Comparison of ENCODE assay signal across 8 cellular contexts in the genomic region with DNA sequence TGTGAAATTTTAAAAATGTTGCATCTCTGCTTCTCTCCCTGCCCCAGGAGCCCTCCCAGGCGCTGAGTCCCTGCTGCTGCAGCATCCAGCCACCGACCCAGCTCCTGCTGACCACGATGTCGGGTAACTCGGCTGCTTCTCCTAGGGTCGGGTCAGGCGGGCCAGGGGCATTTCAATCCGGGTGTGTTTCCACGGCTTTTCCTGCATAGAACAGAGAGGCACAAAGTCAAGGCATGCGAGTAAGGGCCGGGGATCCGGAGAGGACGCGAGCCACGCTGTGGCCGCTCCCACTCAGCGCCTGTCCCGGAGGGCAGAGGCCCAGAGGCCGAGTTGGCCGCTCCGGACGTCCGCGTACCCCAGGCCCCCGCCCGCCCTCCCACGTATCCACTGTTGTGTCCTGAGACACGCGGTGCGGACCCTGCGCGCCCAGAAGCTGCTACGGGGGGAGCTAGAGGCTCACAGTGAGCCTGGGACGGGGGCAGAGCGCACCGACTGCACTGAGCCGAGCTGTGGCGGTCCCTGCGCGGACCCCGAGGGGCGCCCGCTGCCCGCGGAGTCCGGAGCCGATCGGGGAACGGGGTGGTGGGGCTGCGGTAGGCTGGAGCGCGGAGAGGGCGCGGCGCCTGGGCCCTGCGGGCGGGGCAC.
A peak's percentile ranks its signal among the peaks of the same experiment; 100 is the strongest.
DNase-seq lines count a peak whose midpoint lies in the region; ATAC-seq, FAIRE-seq and TF ChIP-seq lines count a peak whose summit lies in the region.

A gene with protein sequence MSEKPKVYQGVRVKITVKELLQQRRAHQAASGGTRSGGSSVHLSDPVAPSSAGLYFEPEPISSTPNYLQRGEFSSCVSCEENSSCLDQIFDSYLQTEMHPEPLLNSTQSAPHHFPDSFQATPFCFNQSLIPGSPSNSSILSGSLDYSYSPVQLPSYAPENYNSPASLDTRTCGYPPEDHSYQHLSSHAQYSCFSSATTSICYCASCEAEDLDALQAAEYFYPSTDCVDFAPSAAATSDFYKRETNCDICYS (plus strand): TSS at position 81 of the 645 bp plus-strand sequence. CDS start 36 bp downstream, at position 117.

- no peak for FAIRE-seq in HTR-8/SVneo (lab: Jason Lieb, UNC)

- DNase-seq in GM13977 (ENCODE audit: low spot score) = no peak
- DNase-seq in epithelial cell of esophagus (ENCODE audit: low read depth) = no peak
- no peak for DNase-seq in GOT3 (lab: John Stamatoyannopoulos, UW)
- no peak for DNase-seq in NCI-H2107 (lab: John Stamatoyannopoulos, UW)
- no peak for DNase-seq in NOMO-1 treated with dmso at 0.1 percent for 144 hours (lab: John Stamatoyannopoulos, UW; ENCODE audit: unreplicated experiment)
- DNase-seq in HTR-8/SVneo (ENCODE audit: insufficient read length, low spot score) = no peak

- H3K36me3 ChIP-seq in neuron (ENCODE audit: insufficient read depth, low read length) = no peaks in the 10 kb centered on the region

- in situ Hi-C loops in GM13977 (cut with MboI; ENCODE audit: low pct_unique_long_range_greater_than_20kb, low sequenced_read_pairs, unreplicated experiment) = no loop called here

- H3K27me3 ChIP-seq in neuron (ENCODE audit: insufficient read depth, low read length) = peaks cover 46% of the 10 kb centered on the region

- H3K4me3 ChIP-seq in epithelial cell of esophagus (ENCODE audit: low read length) (peak within 1 kb of the TSS; percentile 36), neuron (ENCODE audit: low read length) (peak within 1 kb of the TSS; percentile 31)

- TF ChIP-seq CTCF in GM13977 (IDR thresholded peaks at IDR 0.05; ENCODE audit: extremely low read depth, insufficient read depth, missing control alignments) (peak; percentile 6), epithelial cell of esophagus (IDR thresholded peaks at IDR 0.05; ENCODE audit: insufficient read depth, low read depth, low read length, missing control alignments) (no peak)

- peaks cover 5% of the 10 kb centered on the region for H3K4me1 ChIP-seq in neuron (ENCODE audit: insufficient read depth, low read length)

- ATAC-seq in HG03571 (IDR thresholded peaks at IDR 0.05; ENCODE audit: unreplicated experiment) = peak; percentile 20

- H2AFZ ChIP-seq in neuron (ENCODE audit: low read depth, low read length) = peak within 1 kb of the TSS; percentile 88

- H3K9me3 ChIP-seq in neuron (ENCODE audit: low read length) = no peaks in the 10 kb centered on the region
